Comparison of ENCODE assay signal across 14 cellular contexts in the genomic region with DNA sequence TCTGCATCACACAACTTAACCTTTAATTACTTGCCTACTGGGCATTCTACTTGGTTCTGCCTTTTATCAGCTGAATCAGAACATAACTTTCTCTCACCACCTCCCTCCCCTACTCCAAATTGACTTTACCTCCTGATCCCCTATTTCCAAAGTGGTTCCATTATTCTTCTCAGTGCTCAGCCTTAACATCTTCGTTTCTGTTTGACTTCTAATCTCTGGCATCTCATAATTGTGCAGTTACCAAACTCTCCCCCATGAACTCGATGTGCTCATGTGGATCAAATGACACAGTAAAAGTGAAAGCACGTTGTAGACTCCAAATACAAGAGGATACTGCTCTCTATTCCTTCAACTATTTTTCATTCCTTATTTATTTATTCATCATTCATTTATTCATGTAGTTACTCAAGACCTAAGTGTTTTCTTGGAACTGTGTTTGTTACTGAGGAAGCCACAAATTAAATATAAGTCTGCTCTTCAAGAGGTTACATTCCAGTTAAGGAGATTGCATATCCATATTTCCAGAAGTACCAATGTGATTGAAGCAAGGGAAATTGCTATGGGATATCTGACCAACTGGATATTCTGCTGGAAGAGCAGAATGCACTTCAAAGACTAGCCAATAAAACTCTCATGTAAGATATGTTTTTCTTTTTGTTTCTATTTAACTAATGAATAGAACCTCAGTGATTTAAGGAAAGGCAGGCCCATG.
DNase-seq lines count a peak whose midpoint lies in the region; ATAC-seq and TF ChIP-seq lines count a peak whose summit lies in the region.
"Had no signal": no experiment of that assay in that cellular context is flagged by ENCODE, and none has a peak within 500 bp of the region (broad histone marks: within the 10 kb centered on the region; RNA-seq: fewer than 3 reads in every experiment).

No MANE protein-coding gene starts in this region.

- no peaks in the 10 kb centered on the region for H3K9me3 ChIP-seq in gastroesophageal sphincter
- no peaks in the 10 kb centered on the region for H3K9me3 ChIP-seq in ovary
- H3K9me3 ChIP-seq: esophagus muscularis mucosa had no signal

- TF ChIP-seq EP300 in gastroesophageal sphincter (IDR thresholded peaks at IDR 0.05), result no peak
- TF ChIP-seq EP300 in ovary (IDR thresholded peaks at IDR 0.05), result no peak

- TF ChIP-seq CTCF in gastroesophageal sphincter (IDR thresholded peaks at IDR 0.05), result no peak
- no peak for TF ChIP-seq CTCF in ovary (IDR thresholded peaks at IDR 0.05)

- intact Hi-C loops in ovary (cut with DNase I), result no loop called here

- H3K36me3 ChIP-seq in gastroesophageal sphincter, result no peaks in the 10 kb centered on the region
- H3K36me3 ChIP-seq in ovary, result no peaks in the 10 kb centered on the region
- H3K36me3 ChIP-seq: esophagus muscularis mucosa had no signal

- H3K27me3 ChIP-seq in gastroesophageal sphincter, result no peaks in the 10 kb centered on the region
- no peaks in the 10 kb centered on the region for H3K27me3 ChIP-seq in ovary
- H3K27me3 ChIP-seq: esophagus muscularis mucosa had no signal

- H3K27ac ChIP-seq in gastroesophageal sphincter (peak overlapping the region in 2 of 4 donors; percentile 13 to 17), ovary (no peak overlapping the region)
- H3K27ac ChIP-seq: C4-2B had no signal

- no peaks in the 10 kb centered on the region for H3K4me1 ChIP-seq in gastroesophageal sphincter
- H3K4me1 ChIP-seq in ovary (ENCODE audit: insufficient read depth), result no peaks in the 10 kb centered on the region
- H3K4me1 ChIP-seq: esophagus muscularis mucosa had no signal

- 29 to 58% methylated on average over 3 of the region's 3 CpGs for WGBS in gastroesophageal sphincter (ENCODE audit: low coverage in 1 of 2), 2 donors
- WGBS in ovary, 3 donors, result 32 to 40% (median 34%) methylated on average over 3 of the region's 3 CpGs

- no peak for TF ChIP-seq POLR2A in gastroesophageal sphincter (IDR thresholded peaks at IDR 0.05)
- TF ChIP-seq POLR2A in ovary (IDR thresholded peaks at IDR 0.05), result no peak

- H3K4me3 ChIP-seq in gastroesophageal sphincter (no peak overlapping the region), ovary (no peak overlapping the region)
- H3K4me3 ChIP-seq: esophagus muscularis mucosa had no signal

- DNase-seq in A172 (ENCODE audit: low spot score) (peak; percentile 15), GM04504 (ENCODE audit: low read depth) (peak; percentile 40), ovary (no peak), NCI-H774 (lab: John Stamatoyannopoulos, UW) (no peak)
- DNase-seq: activated gamma-delta T cell treated with Interleukin-2 at 50 U/mL for 16 hours; cerebellar nuclear complex; NCI-H1436; stimulated activated CD4-positive, alpha-beta T cell treated with anti-CD3 and anti-CD28 coated beads, Interleukin-15, amount 100 ng/mL, for 24 hours had no signal

- ATAC-seq in SK-N-SH treated with all-trans-retinoic acid at 6 μM for 48 hours, result peak; percentile 95
- ATAC-seq in gastroesophageal sphincter, result peak; percentile 25
- no peak for ATAC-seq in HG02970 (IDR thresholded peaks at IDR 0.05; ENCODE audit: low FRiP score, unreplicated experiment)
- no peak for ATAC-seq in GM19035 (IDR thresholded peaks at IDR 0.05; ENCODE audit: unreplicated experiment)

TF ChIP-seq in SK-N-SH treated with all-trans-retinoic acid at 6 μM for 48 hours, 23 proteins besides CTCF, POLR2A, EP300 and RAD21:
- TF ChIP-seq ZNF70 (CRISPR knock-in tag; IDR thresholded peaks at IDR 0.05) (no peak), CSDC2 (CRISPR knock-in tag; IDR thresholded peaks at IDR 0.05) (no peak), ZFP30 (CRISPR knock-in tag; IDR thresholded peaks at IDR 0.05) (no peak), TOX (CRISPR knock-in tag; IDR thresholded peaks at IDR 0.05; ENCODE audit: borderline replicate concordance) (no peak), PPARA (CRISPR knock-in tag; IDR thresholded peaks at IDR 0.05; ENCODE audit: borderline replicate concordance) (no peak), ARNTL (CRISPR knock-in tag; IDR thresholded peaks at IDR 0.05; ENCODE audit: borderline replicate concordance, low read depth) (no peak), SNAI2 (CRISPR knock-in tag; IDR thresholded peaks at IDR 0.05) (no peak), ISL1 (CRISPR knock-in tag; IDR thresholded peaks at IDR 0.05) (peak; percentile 67), ZNF565 (CRISPR knock-in tag; conservative IDR thresholded peaks at IDR 0.05; ENCODE audit: low read depth) (no peak)
- TF ChIP-seq, protein P1, sequence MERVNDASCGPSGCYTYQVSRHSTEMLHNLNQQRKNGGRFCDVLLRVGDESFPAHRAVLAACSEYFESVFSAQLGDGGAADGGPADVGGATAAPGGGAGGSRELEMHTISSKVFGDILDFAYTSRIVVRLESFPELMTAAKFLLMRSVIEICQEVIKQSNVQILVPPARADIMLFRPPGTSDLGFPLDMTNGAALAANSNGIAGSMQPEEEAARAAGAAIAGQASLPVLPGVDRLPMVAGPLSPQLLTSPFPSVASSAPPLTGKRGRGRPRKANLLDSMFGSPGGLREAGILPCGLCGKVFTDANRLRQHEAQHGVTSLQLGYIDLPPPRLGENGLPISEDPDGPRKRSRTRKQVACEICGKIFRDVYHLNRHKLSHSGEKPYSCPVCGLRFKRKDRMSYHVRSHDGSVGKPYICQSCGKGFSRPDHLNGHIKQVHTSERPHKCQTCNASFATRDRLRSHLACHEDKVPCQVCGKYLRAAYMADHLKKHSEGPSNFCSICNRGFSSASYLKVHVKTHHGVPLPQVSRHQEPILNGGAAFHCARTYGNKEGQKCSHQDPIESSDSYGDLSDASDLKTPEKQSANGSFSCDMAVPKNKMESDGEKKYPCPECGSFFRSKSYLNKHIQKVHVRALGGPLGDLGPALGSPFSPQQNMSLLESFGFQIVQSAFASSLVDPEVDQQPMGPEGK (CRISPR knock-in tag; IDR thresholded peaks at IDR 0.05; ENCODE audit: borderline replicate concordance), result 0 out of 2 replicates have a peak, but pooled peaks have one; percentile 21
- TF ChIP-seq, protein P2, sequence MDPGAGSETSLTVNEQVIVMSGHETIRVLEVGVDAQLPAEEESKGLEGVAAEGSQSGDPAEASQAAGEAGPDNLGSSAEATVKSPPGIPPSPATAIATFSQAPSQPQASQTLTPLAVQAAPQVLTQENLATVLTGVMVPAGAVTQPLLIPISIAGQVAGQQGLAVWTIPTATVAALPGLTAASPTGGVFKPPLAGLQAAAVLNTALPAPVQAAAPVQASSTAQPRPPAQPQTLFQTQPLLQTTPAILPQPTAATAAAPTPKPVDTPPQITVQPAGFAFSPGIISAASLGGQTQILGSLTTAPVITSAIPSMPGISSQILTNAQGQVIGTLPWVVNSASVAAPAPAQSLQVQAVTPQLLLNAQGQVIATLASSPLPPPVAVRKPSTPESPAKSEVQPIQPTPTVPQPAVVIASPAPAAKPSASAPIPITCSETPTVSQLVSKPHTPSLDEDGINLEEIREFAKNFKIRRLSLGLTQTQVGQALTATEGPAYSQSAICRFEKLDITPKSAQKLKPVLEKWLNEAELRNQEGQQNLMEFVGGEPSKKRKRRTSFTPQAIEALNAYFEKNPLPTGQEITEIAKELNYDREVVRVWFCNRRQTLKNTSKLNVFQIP (CRISPR knock-in tag; IDR thresholded peaks at IDR 0.05; ENCODE audit: borderline replicate concordance, low read depth), result no peak
- TF ChIP-seq, protein P3, sequence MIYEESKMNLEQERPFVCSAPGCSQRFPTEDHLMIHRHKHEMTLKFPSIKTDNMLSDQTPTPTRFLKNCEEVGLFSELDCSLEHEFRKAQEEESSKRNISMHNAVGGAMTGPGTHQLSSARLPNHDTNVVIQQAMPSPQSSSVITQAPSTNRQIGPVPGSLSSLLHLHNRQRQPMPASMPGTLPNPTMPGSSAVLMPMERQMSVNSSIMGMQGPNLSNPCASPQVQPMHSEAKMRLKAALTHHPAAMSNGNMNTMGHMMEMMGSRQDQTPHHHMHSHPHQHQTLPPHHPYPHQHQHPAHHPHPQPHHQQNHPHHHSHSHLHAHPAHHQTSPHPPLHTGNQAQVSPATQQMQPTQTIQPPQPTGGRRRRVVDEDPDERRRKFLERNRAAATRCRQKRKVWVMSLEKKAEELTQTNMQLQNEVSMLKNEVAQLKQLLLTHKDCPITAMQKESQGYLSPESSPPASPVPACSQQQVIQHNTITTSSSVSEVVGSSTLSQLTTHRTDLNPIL (CRISPR knock-in tag; IDR thresholded peaks at IDR 0.05; ENCODE audit: low read depth), result no peak
- TF ChIP-seq, protein P4, sequence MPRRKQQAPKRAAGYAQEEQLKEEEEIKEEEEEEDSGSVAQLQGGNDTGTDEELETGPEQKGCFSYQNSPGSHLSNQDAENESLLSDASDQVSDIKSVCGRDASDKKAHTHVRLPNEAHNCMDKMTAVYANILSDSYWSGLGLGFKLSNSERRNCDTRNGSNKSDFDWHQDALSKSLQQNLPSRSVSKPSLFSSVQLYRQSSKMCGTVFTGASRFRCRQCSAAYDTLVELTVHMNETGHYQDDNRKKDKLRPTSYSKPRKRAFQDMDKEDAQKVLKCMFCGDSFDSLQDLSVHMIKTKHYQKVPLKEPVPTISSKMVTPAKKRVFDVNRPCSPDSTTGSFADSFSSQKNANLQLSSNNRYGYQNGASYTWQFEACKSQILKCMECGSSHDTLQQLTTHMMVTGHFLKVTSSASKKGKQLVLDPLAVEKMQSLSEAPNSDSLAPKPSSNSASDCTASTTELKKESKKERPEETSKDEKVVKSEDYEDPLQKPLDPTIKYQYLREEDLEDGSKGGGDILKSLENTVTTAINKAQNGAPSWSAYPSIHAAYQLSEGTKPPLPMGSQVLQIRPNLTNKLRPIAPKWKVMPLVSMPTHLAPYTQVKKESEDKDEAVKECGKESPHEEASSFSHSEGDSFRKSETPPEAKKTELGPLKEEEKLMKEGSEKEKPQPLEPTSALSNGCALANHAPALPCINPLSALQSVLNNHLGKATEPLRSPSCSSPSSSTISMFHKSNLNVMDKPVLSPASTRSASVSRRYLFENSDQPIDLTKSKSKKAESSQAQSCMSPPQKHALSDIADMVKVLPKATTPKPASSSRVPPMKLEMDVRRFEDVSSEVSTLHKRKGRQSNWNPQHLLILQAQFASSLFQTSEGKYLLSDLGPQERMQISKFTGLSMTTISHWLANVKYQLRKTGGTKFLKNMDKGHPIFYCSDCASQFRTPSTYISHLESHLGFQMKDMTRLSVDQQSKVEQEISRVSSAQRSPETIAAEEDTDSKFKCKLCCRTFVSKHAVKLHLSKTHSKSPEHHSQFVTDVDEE (CRISPR knock-in tag; IDR thresholded peaks at IDR 0.05), result no peak

Comparison
In these comparisons a context has a peak if more than half of its experiments do, and no peak if none do; other contexts are left out.
1. DNase-seq: peak in A172 (single experiment) and GM04504 (single experiment); none in ovary (0 of 5) and NCI-H774 (single experiment).
2. ATAC-seq: peak in SK-N-SH treated with all-trans-retinoic acid at 6 μM for 48 hours (single experiment) and gastroesophageal sphincter (single experiment); none in HG02970 (single experiment) and GM19035 (single experiment).